Comparison of ENCODE assay signal across 27 cellular contexts in genomic region chr1:166716620-166717019, GRCh38.
"Had no signal": no experiment of that assay in that cellular context is flagged by ENCODE, and none has a peak within 500 bp of the region (broad histone marks: within the 10 kb centered on the region; RNA-seq: fewer than 3 reads in every experiment).

No MANE protein-coding gene starts in this region.

- H3K9me3 ChIP-seq: colonic mucosa, gastrocnemius medialis had no signal

- H3K27ac ChIP-seq: colonic mucosa, coronary artery, dorsolateral prefrontal cortex, epithelial cell of prostate, esophagus muscularis mucosa, esophagus squamous epithelium, foreskin keratinocyte, gastrocnemius medialis, gastroesophageal sphincter, heart left ventricle, heart right ventricle had no signal

- ATAC-seq: effector memory CD8-positive, alpha-beta T cell; esophagus mucosa; foreskin keratinocyte; gastrocnemius medialis; gastroesophageal sphincter; heart left ventricle; heart right ventricle had no signal

- FAIRE-seq: colon, endometrium, endothelial cell of umbilical vein, frontal cortex had no signal

- H3K36me3 ChIP-seq: colonic mucosa, esophagus muscularis mucosa, esophagus squamous epithelium, gastrocnemius medialis, gastroesophageal sphincter, heart left ventricle, heart right ventricle had no signal

- H3K27me3 ChIP-seq: colonic mucosa, dorsolateral prefrontal cortex, esophagus squamous epithelium, foreskin keratinocyte, gastrocnemius medialis, gastroesophageal sphincter, heart left ventricle, heart right ventricle had no signal

- H3K4me3 ChIP-seq: colonic mucosa, coronary artery, dorsolateral prefrontal cortex, esophagus muscularis mucosa, esophagus squamous epithelium, gastrocnemius medialis, gastroesophageal sphincter, heart left ventricle, heart right ventricle had no signal

- DNase-seq: colonic mucosa; dermis blood vessel endothelial cell; dorsolateral prefrontal cortex; effector CD4-positive, alpha-beta T cell; effector CD8-positive, alpha-beta T cell; effector memory CD4-positive, alpha-beta T cell; effector memory CD8-positive, alpha-beta T cell; endodermal cell; erythroblast; esophagus squamous epithelium; foreskin fibroblast; foreskin keratinocyte; foreskin melanocyte; gastrocnemius medialis; glutamatergic neuron; head of caudate nucleus; heart left ventricle; heart right ventricle had no signal

- H3K4me1 ChIP-seq: colonic mucosa, esophagus muscularis mucosa, esophagus squamous epithelium, foreskin keratinocyte, gastrocnemius medialis, gastroesophageal sphincter, heart left ventricle, heart right ventricle had no signal
